9 cellular contexts compared by ENCODE assay signal in the genomic region with DNA sequence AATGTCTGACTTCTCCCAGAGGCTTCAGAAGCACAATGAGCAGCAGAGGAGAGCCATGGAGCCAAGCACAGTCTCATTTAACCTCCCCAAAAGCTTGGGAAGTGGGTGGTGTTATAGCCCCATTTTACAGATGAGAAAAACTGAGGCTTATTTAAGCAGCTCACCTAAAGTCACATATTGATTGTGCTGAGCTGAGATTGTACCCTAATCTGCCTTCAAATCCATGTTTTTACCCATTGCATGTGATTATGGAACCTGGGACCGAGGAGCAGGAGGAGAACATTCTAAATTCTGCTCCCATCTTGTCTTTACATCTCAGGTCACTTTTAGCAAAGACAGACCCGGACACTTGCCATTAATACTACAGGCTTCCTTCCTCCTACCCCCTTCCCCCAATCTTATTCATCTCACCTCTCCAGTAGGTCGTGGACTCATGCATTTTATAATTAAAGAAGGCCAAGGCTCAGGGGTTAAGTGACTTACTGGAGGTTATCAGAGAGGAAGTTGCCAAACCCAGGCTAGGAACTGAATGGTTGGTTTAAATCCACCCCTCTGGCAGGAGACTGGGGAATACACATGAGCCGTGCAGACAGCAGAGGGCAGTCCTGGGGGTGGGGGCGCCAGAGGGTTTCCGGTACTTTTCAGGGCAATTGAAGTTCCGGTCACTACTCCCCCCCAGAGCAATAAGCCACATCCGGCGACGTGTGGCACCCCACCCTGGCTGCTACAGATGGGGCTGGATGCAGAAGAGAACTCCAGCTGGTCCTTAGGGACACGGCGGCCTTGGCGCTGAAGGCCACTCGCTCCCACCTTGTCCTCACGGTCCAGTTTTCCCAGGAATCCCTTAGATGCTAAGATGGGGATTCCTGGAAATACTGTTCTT. TPM values are rescaled to one million over a fixed set of nuclear protein-coding genes. Genes with fewer than 3 reads are reported as not detected.
DNase-seq lines count a peak whose midpoint lies in the region; ATAC-seq and TF ChIP-seq lines count a peak whose summit lies in the region.
"Had no signal": no experiment of that assay in that cellular context is flagged by ENCODE, and none has a peak within 500 bp of the region (broad histone marks: within the 10 kb centered on the region; RNA-seq: fewer than 3 reads in every experiment).

No MANE protein-coding gene starts in this region.

- H3K4me1 ChIP-seq in prostate gland (replicated peaks), result no peaks in the 10 kb centered on the region

- no peak overlapping the region for H3K4me3 ChIP-seq in GM12865 (ENCODE audit: low read depth, low read length)
- H3K4me3 ChIP-seq in prostate gland, result no peak overlapping the region

- H3K36me3 Mint-ChIP-seq in endothelial cell (ENCODE audit: low read depth, unreplicated experiment), result peaks cover 6% of the 10 kb centered on the region

- DNase-seq in GM12865 (ENCODE audit: low read depth) (peak; percentile 52), SK-MEL-5 (ENCODE audit: low read depth, low spot score) (peak; percentile 42), foreskin melanocyte (peak; percentile 24), prostate gland (ENCODE audit: low spot score) (no peak), OCI-M2 (lab: John Stamatoyannopoulos, UW; ENCODE audit: unreplicated experiment) (no peak), NCI-H524 treated with DMSO at 0.1 percent for 48 hours (lab: John Stamatoyannopoulos, UW) (no peak), endothelial cell (ENCODE audit: low spot score) (no peak)

- no peak overlapping the region for H3K27ac Mint-ChIP-seq in endothelial cell (ENCODE audit: unreplicated experiment)
- H3K27ac Mint-ChIP-seq: activated CD4-positive, alpha-beta T cell treated with anti-CD3 and anti-CD28 coated beads, Interleukin-2, amount 10 ng/mL, durations not matched to agents 7 days and 5 days had no signal

- no peak for TF ChIP-seq POLR2A in prostate gland (IDR thresholded peaks at IDR 0.05)

- no peak overlapping the region for H3K4me3 Mint-ChIP-seq in endothelial cell (ENCODE audit: unreplicated experiment)
- H3K4me3 Mint-ChIP-seq: activated CD4-positive, alpha-beta T cell treated with anti-CD3 and anti-CD28 coated beads, Interleukin-2, amount 10 ng/mL, durations not matched to agents 7 days and 5 days had no signal

- in situ Hi-C loops in SK-MEL-5 (cut with HindIII; ENCODE audit: low pct_unique_long_range_greater_than_20kb, low sequenced_read_pairs), result no loop called here

- H3K27ac ChIP-seq in prostate gland, result peak overlapping the region; percentile 38 to 49

- H3K9me3 Mint-ChIP-seq in endothelial cell (ENCODE audit: unreplicated experiment), result no peaks in the 10 kb centered on the region
- H3K9me3 Mint-ChIP-seq: activated CD4-positive, alpha-beta T cell treated with anti-CD3 and anti-CD28 coated beads, Interleukin-2, amount 10 ng/mL, durations not matched to agents 7 days and 5 days had no signal

- H3K27me3 ChIP-seq in prostate gland (replicated peaks; ENCODE audit: insufficient read depth), result no peaks in the 10 kb centered on the region

- peaks cover 26% of the 10 kb centered on the region for H3K4me1 Mint-ChIP-seq in endothelial cell (ENCODE audit: unreplicated experiment)

- no peaks in the 10 kb centered on the region for H3K36me3 ChIP-seq in prostate gland

- TF ChIP-seq CTCF in GM12865 (IDR thresholded peaks at IDR 0.05; ENCODE audit: insufficient read depth, low read depth, low read length, missing control alignments) (peak; percentile 5), prostate gland (IDR thresholded peaks at IDR 0.05) (no peak), endothelial cell (IDR thresholded peaks at IDR 0.05; ENCODE audit: unreplicated experiment) (no peak)

- no peaks in the 10 kb centered on the region for H3K9me3 ChIP-seq in prostate gland

- no peak for ATAC-seq in GM19467 (IDR thresholded peaks at IDR 0.05; ENCODE audit: unreplicated experiment)

- peaks cover 5% of the 10 kb centered on the region for H3K27me3 Mint-ChIP-seq in endothelial cell (ENCODE audit: unreplicated experiment)
- H3K27me3 Mint-ChIP-seq: activated CD4-positive, alpha-beta T cell treated with anti-CD3 and anti-CD28 coated beads, Interleukin-2, amount 10 ng/mL, durations not matched to agents 7 days and 5 days had no signal

- intact Hi-C loops in prostate gland (cut with DNase I), result no loop called here

- 56% methylated on average over 15 of the region's 15 CpGs for WGBS in prostate gland

RNA-seq across cellular contexts. Expression of a gene that starts 51.0 kb away (rescaled TPM):
- not detected in 2 replicates for total RNA-seq in SK-MEL-5 (2014; rRNA removed; shearing (Covaris generic))
- 0.67 TPM in 1 of 2 replicates, not detected in the other for polyA plus RNA-seq in SK-MEL-5 (2015; cell fraction: cytosol; rRNA removed)
- not detected in 2 replicates for polyA plus RNA-seq in SK-MEL-5 (2015; cell fraction: nucleus; rRNA removed)
- total RNA-seq in prostate gland, result 1 to 10 TPM in 1 of 2 donors, not detected in 1; 9.3 TPM
- total RNA-seq in endothelial cell (ENCODE audit: unreplicated experiment), result not detected
- total RNA-seq: activated CD4-positive, alpha-beta T cell treated with anti-CD3 and anti-CD28 coated beads, Interleukin-2, amount 10 ng/mL, durations not matched to agents 7 days and 5 days had no signal

Comparison
In these comparisons a context has a peak if more than half of its experiments do, and no peak if none do; other contexts are left out.
1. DNase-seq: peak in GM12865 (single experiment), SK-MEL-5 (single experiment) and foreskin melanocyte (single experiment); none in prostate gland (single experiment), OCI-M2 (single experiment), NCI-H524 treated with DMSO at 0.1 percent for 48 hours (single experiment) and endothelial cell (single experiment).